In the genomic region with DNA sequence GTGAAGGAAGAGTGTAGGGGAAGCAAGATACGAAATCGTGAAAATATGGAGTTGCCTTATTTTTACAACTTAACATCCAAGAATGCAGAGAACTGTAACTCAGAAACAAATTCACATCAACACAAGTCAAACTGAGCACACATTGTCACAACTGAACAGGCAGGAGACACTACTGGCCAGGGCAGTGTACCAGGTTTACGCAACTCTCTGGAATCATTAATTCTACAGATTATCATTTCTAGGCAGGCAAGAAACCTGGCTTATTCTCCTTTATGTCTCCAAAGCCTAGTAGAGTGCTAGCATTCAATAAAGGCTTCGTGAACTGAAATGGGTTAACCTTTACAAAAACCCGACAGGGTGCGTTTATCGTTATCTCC, we compare ENCODE assay signal across 8 cellular contexts. TPM values are rescaled to one million over a fixed set of nuclear protein-coding genes. Genes with fewer than 3 reads are reported as not detected.
A peak's percentile ranks its signal among the peaks of the same experiment; 100 is the strongest.
DNase-seq lines count a peak whose midpoint lies in the region; ATAC-seq and TF ChIP-seq lines count a peak whose summit lies in the region.

No MANE protein-coding gene starts in this region.

- 12% methylated on average over 7 of the region's 7 CpGs for WGBS in esophagus muscularis mucosa

- peaks cover 47 to 71% (median 60%) of the 10 kb centered on the region in 4 donors for H3K4me1 ChIP-seq in esophagus muscularis mucosa
- H3K4me1 ChIP-seq in neural progenitor cell = peaks cover 12% of the 10 kb centered on the region

- peaks cover 2% of the 10 kb centered on the region for H3K36me3 Mint-ChIP-seq in neural progenitor cell

- H3K27me3 Mint-ChIP-seq in neural progenitor cell (ENCODE audit: insufficient read depth, low read depth) = no peaks in the 10 kb centered on the region

- H3K4me3 ChIP-seq in esophagus muscularis mucosa (peak overlapping the region; percentile 72 to 98 (median 94)), neural progenitor cell (peak overlapping the region; percentile 82)

- H3K36me3 ChIP-seq in esophagus muscularis mucosa (peaks cover 11 to 38% (median 27%) of the 10 kb centered on the region in 4 donors), neural progenitor cell (peaks cover 4% of the 10 kb centered on the region)

- no peak for TF ChIP-seq POLR2A in esophagus muscularis mucosa (IDR thresholded peaks at IDR 0.05; ENCODE audit: low read depth)

- peak overlapping the region; percentile 84 for H3K4me2 ChIP-seq in neural progenitor cell

- peak; percentile 31 for DNase-seq in RKO (ENCODE audit: low spot score)
- DNase-seq in esophagus muscularis mucosa (ENCODE audit: extremely low spot score) = no peak
- DNase-seq in neural progenitor cell (ENCODE audit: low spot score) = no peak
- DNase-seq in NCI-H2107 (lab: John Stamatoyannopoulos, UW) = no peak
- DNase-seq in NOMO-1 (lab: John Stamatoyannopoulos, UW; ENCODE audit: unreplicated experiment in 2 of 2) = no peak
- no peak for DNase-seq in NCI-H2081 treated with DMSO at 0.1 percent for 48 hours (lab: John Stamatoyannopoulos, UW)

- H3K9me3 ChIP-seq in esophagus muscularis mucosa (no peaks in the 10 kb centered on the region), neural progenitor cell (ENCODE audit: low read depth) (no peaks in the 10 kb centered on the region)

- H2AFZ ChIP-seq in neural progenitor cell (replicated peaks) = peak overlapping the region; percentile 89

- H3K27me3 ChIP-seq in esophagus muscularis mucosa (peaks cover 0 to 4% (median 0%) of the 10 kb centered on the region in 4 donors), neural progenitor cell (no peaks in the 10 kb centered on the region)

- H3K27ac ChIP-seq in esophagus muscularis mucosa (replicated peaks in 1 of 4) (peak overlapping the region; percentile 96 to 98 (median 98)), neural progenitor cell (peak overlapping the region; percentile 72)

- intact Hi-C loops in esophagus muscularis mucosa (cut with DNase I) = loop anchor here (10.0 kb wide), 1 partner anchor 163 kb away; a partner anchor contains a TSS

- peak overlapping the region; percentile 86 for H3K9ac ChIP-seq in neural progenitor cell

- H3K79me2 ChIP-seq in neural progenitor cell (ENCODE audit: low read depth) = peaks cover 74% of the 10 kb centered on the region

- H3F3A ChIP-seq in neural progenitor cell (ENCODE audit: low read depth) = peaks cover 6% of the 10 kb centered on the region

- TF ChIP-seq CTCF in esophagus muscularis mucosa (IDR thresholded peaks at IDR 0.05) (no peak), neural progenitor cell (IDR thresholded peaks at IDR 0.05) (no peak)

- H3K27ac Mint-ChIP-seq in neural progenitor cell = peak overlapping the region; percentile 97

- peaks cover 28% of the 10 kb centered on the region for H3K4me1 Mint-ChIP-seq in neural progenitor cell

- H4K20me1 ChIP-seq in neural progenitor cell (ENCODE audit: low read depth) = peaks cover 23% of the 10 kb centered on the region

- no peak for TF ChIP-seq EP300 in esophagus muscularis mucosa (IDR thresholded peaks at IDR 0.05)

- no peaks in the 10 kb centered on the region for H3K9me3 Mint-ChIP-seq in neural progenitor cell

- ATAC-seq in GM18511 (IDR thresholded peaks at IDR 0.05; ENCODE audit: unreplicated experiment) (peak; percentile 4), HG02623 (IDR thresholded peaks at IDR 0.05; ENCODE audit: unreplicated experiment) (no peak)

- peak overlapping the region; percentile 89 for H3K4me3 Mint-ChIP-seq in neural progenitor cell

RNA-seq across cellular contexts. Expression of a gene that starts 0.6 kb away (rescaled TPM):
- total RNA-seq in esophagus muscularis mucosa (10 to 100 TPM; 28.3 to 48.2 (median 31.7) TPM), neural progenitor cell (ENCODE audit: low replicate concordance) (62.3 and 110 TPM in 2 replicates)

RNA-seq across cellular contexts. Expression of a gene that starts 0.7 kb away (rescaled TPM):
- 10 to 100 TPM; 34.0 to 51.4 (median 40.7) TPM for total RNA-seq in esophagus muscularis mucosa
- total RNA-seq in neural progenitor cell (ENCODE audit: low replicate concordance) = 54.4 and 74.6 TPM in 2 replicates
